8 cellular contexts compared by ENCODE assay signal in genomic region chr11:70204466-70204799, GRCh38. TPM values are rescaled to one million over a fixed set of nuclear protein-coding genes. Genes with fewer than 3 reads are reported as not detected.
DNase-seq lines count a peak whose midpoint lies in the region; ATAC-seq and TF ChIP-seq lines count a peak whose summit lies in the region.

No MANE protein-coding gene starts in this region.

- no peak for DNase-seq in GM23338 (ENCODE audit: low spot score)
- no peak for DNase-seq in T-helper 17 cell
- DNase-seq in fibroblast of villous mesenchyme (ENCODE audit: low read depth) = no peak
- no peak for DNase-seq in DMS153 treated with DMSO at 0.1 percent for 48 hours (lab: John Stamatoyannopoulos, UW; ENCODE audit: unreplicated experiment)
- no peak for DNase-seq in inferior parietal cortex (ENCODE audit: extremely low spot score)

- H3K9ac ChIP-seq in skeletal muscle satellite cell (ENCODE audit: low read depth, low read length) = peak overlapping the region; percentile 97

- peak overlapping the region; percentile 95 for H3K4me3 ChIP-seq in GM23338
- peak overlapping the region; percentile 98 for H3K4me3 ChIP-seq in fibroblast of villous mesenchyme (ENCODE audit: low read depth, low read length)
- H3K4me3 ChIP-seq in skeletal muscle satellite cell (ENCODE audit: low read length) = peak overlapping the region; percentile 91

- H3K27ac Mint-ChIP-seq in GM23338 = peak overlapping the region; percentile 90
- peak overlapping the region; percentile 95 for H3K27ac Mint-ChIP-seq in T-helper 17 cell

- peaks cover 31% of the 10 kb centered on the region for H3K4me1 ChIP-seq in GM23338 (ENCODE audit: insufficient read depth)
- H3K4me1 ChIP-seq in skeletal muscle satellite cell (ENCODE audit: control insufficient read depth, insufficient read depth, low read length) = peaks cover 20% of the 10 kb centered on the region

- H3K4me2 ChIP-seq in GM23338 (peak overlapping the region; percentile 100), skeletal muscle satellite cell (ENCODE audit: low read length) (peak overlapping the region; percentile 99)

- peak overlapping the region; percentile 71; the same call in 1 of the 2 replicates for H3K27ac ChIP-seq in GM23338 (ENCODE audit: low read depth)

- H3K36me3 ChIP-seq in GM23338 (ENCODE audit: insufficient read depth) (peaks cover 4% of the 10 kb centered on the region; the same call in 1 of the 2 replicates), skeletal muscle satellite cell (ENCODE audit: insufficient read depth, low read length) (peaks cover 45% of the 10 kb centered on the region)

- ATAC-seq in GM23338 (no peak; the same call in 2 of the 3 replicates), T-helper 17 cell (no peak), GM21515 (IDR thresholded peaks at IDR 0.05; ENCODE audit: unreplicated experiment) (no peak), GM19351 (IDR thresholded peaks at IDR 0.05; ENCODE audit: unreplicated experiment) (no peak)

- H3K9me2 ChIP-seq in GM23338 (ENCODE audit: insufficient read depth) = no peaks in the 10 kb centered on the region

- no peak overlapping the region for H2AFZ ChIP-seq in GM23338

- H3K27me3 ChIP-seq in GM23338 (ENCODE audit: insufficient read depth) = no peaks in the 10 kb centered on the region
- no peaks in the 10 kb centered on the region for H3K27me3 ChIP-seq in skeletal muscle satellite cell (ENCODE audit: control insufficient read depth, insufficient read depth, low read length)

- 0 out of 2 replicates have a peak, but pooled peaks cover 10% of the 10 kb centered on the region for H3F3A ChIP-seq in GM23338 (replicated peaks; ENCODE audit: low read depth)

- H3K79me2 ChIP-seq in GM23338 (replicated peaks; ENCODE audit: insufficient read depth) = peaks cover 40% of the 10 kb centered on the region

- TF ChIP-seq CTCF in GM23338 (conservative IDR thresholded peaks at IDR 0.05; ENCODE audit: low read depth in 2 of 2) = no peak
- no peak for TF ChIP-seq CTCF in fibroblast of villous mesenchyme (IDR thresholded peaks at IDR 0.05; ENCODE audit: insufficient read depth, low read depth, low read length)

- peak overlapping the region; percentile 97 for H3K4me3 Mint-ChIP-seq in GM23338
- H3K4me3 Mint-ChIP-seq in T-helper 17 cell = peak overlapping the region; percentile 94

- peaks cover 33% of the 10 kb centered on the region for H4K20me1 ChIP-seq in GM23338 (replicated peaks; ENCODE audit: insufficient read depth)

- H3K4me1 Mint-ChIP-seq in GM23338 (peaks cover 41% of the 10 kb centered on the region), T-helper 17 cell (peaks cover 28% of the 10 kb centered on the region)

- H3K9me3 Mint-ChIP-seq in GM23338 = peaks cover 4% of the 10 kb centered on the region

- H3K9me3 ChIP-seq in T-helper 17 cell (ENCODE audit: control insufficient read depth, low read length, poor library complexity, severe bottlenecking) = no peaks in the 10 kb centered on the region
- no peaks in the 10 kb centered on the region for H3K9me3 ChIP-seq in skeletal muscle satellite cell (replicated peaks; ENCODE audit: low read length)

- H3K36me3 Mint-ChIP-seq in GM23338 (ENCODE audit: low read depth) (peaks cover 52% of the 10 kb centered on the region), T-helper 17 cell (ENCODE audit: low read depth) (peaks cover 3% of the 10 kb centered on the region)

- H3K27me3 Mint-ChIP-seq in GM23338 (ENCODE audit: insufficient read depth, low read depth, poor library complexity) = peaks cover 16% of the 10 kb centered on the region
- H3K27me3 Mint-ChIP-seq in T-helper 17 cell = peaks cover 4% of the 10 kb centered on the region

TF ChIP-seq in GM23338, 12 proteins besides CTCF, POLR2A, EP300 and RAD21 (continues in another document):
- no peak for TF ChIP-seq EZH2phosphoT487 (IDR thresholded peaks at IDR 0.05; ENCODE audit: unreplicated experiment)
- TF ChIP-seq NANOG (IDR thresholded peaks at IDR 0.05; ENCODE audit: borderline replicate concordance) = no peak
- no peak for TF ChIP-seq ETS1 (IDR thresholded peaks at IDR 0.05)
- no peak for TF ChIP-seq ZNF331 (CRISPR knock-in tag; IDR thresholded peaks at IDR 0.05; ENCODE audit: low read depth)
- no peak for TF ChIP-seq CREB1 (CRISPR knock-in tag; IDR thresholded peaks at IDR 0.05; ENCODE audit: low read depth)
- no peak for TF ChIP-seq REST (IDR thresholded peaks at IDR 0.05; ENCODE audit: unreplicated experiment)

RNA-seq across cellular contexts. Expression of gene FADD, which starts 1.3 kb away (rescaled TPM):
- 50.6 and 65.8 TPM in 2 replicates for total RNA-seq in GM23338 (2014; rRNA removed; shearing (Covaris generic))
- polyA plus RNA-seq in GM23338 (2016; fragmentation: Nextera tagmentation; extraction: Ambion mirVana) = 19.6 and 19.7 TPM in 2 replicates
- total RNA-seq in T-helper 17 cell (1 to 10 TPM; 8.2 to 8.6 TPM), fibroblast of villous mesenchyme (39.0 and 49.7 TPM in 2 replicates)
- 41.1 and 43.6 TPM in 2 replicates for total RNA-seq in skeletal muscle satellite cell (2012; rRNA removed)
